8 cellular contexts compared by ENCODE assay signal in the genomic region with DNA sequence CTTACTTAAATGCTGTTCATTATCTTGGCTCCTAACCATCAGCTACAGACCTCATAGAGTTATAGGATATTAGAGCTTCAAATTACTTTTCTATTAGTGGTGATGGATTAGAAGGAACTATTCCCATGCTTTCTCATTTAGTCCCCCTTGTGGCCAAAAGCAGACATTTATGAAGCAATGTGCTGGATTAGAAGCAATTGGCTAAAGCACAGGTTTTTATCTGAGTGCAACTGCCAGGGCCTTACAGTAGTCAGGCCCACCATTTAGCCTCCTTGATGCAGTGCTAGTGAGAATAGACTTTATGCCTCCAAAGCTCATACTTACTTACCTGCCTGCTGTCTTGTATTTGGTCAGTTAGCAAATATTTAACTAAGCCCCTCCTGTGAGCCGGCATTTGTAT.
A peak's percentile ranks its signal among the peaks of the same experiment; 100 is the strongest.
DNase-seq lines count a peak whose midpoint lies in the region; ATAC-seq and TF ChIP-seq lines count a peak whose summit lies in the region.

No MANE protein-coding gene starts in this region.

- DNase-seq in DMS53 (lab: John Stamatoyannopoulos, UW), result peak; percentile 72
- DNase-seq in NCI-H1092 (lab: John Stamatoyannopoulos, UW), result peak; percentile 14
- DNase-seq in T47D (ENCODE audit: low read depth in 1 of 2, low spot score in 1 of 2), result peak; percentile 2 to 64
- no peak for DNase-seq in lung (ENCODE audit: low spot score)
- no peak for DNase-seq in COLO829 (ENCODE audit: low spot score)

- ATAC-seq in lung (ENCODE audit: insufficient read depth, low FRiP score) (no peak), GM18502 (IDR thresholded peaks at IDR 0.05; ENCODE audit: poor library complexity, unreplicated experiment) (no peak), esophagus mucosa (no peak), GM21576 (IDR thresholded peaks at IDR 0.05; ENCODE audit: unreplicated experiment) (no peak)

- peaks cover 4% of the 10 kb centered on the region for H3K27me3 ChIP-seq in lung (ENCODE audit: control insufficient read depth, insufficient read depth)

- 86 to 100% methylated on average over 1 of the region's 1 CpG for WGBS in lung, 2 donors

- no peak overlapping the region for H3K4me3 ChIP-seq in lung

- peaks cover 0 to 4% of the 10 kb centered on the region in 2 donors for H3K4me1 ChIP-seq in lung (ENCODE audit: control insufficient read depth in 2 of 2, insufficient read depth in 2 of 2, low read length in 2 of 2)

- no peak overlapping the region for H3K27ac ChIP-seq in lung (ENCODE audit: low read depth in 1 of 2, low read length in 1 of 2)

- H3K36me3 ChIP-seq in lung (ENCODE audit: control insufficient read depth in 2 of 2, insufficient read depth in 2 of 2, low read length in 2 of 2), result no peaks in the 10 kb centered on the region

- TF ChIP-seq CTCF in lung (IDR thresholded peaks at IDR 0.05; ENCODE audit: control extremely low read depth, extremely low read depth), result peak; percentile 25

- H3K9me3 ChIP-seq in lung (ENCODE audit: control insufficient read depth in 2 of 2, insufficient read depth in 1 of 2, low read length in 1 of 2), result peaks cover 0 to 1% of the 10 kb centered on the region in 2 donors

- in situ Hi-C loops in T47D (cut with HindIII; ENCODE audit: low pct_unique_long_range_greater_than_20kb, low sequenced_read_pairs), result no loop called here

Comparison
In these comparisons a context has a peak if more than half of its experiments do, and no peak if none do; other contexts are left out.
1. DNase-seq: peak in DMS53 (single experiment), NCI-H1092 (single experiment) and T47D (2 of 2); none in lung (single experiment) and COLO829 (single experiment).